8 cellular contexts compared by ENCODE assay signal in genomic region chr1:40096977-40097782, GRCh38. TPM values are rescaled to one million over a fixed set of nuclear protein-coding genes. Genes with fewer than 3 reads are reported as not detected.
A peak's percentile ranks its signal among the peaks of the same experiment; 100 is the strongest.
DNase-seq lines count a peak whose midpoint lies in the region; ATAC-seq and TF ChIP-seq lines count a peak whose summit lies in the region.

TSS of gene PPT1 (minus strand) at chr1:40097252. CDS start at chr1:40097238, 14 bp downstream.

- no peaks in the 10 kb centered on the region for H3K36me3 ChIP-seq in body of pancreas (replicated peaks in 1 of 2; ENCODE audit: insufficient read depth in 1 of 2, low read depth in 2 of 2)

- peak; percentile 94 for ATAC-seq in HG02759 (IDR thresholded peaks at IDR 0.05; ENCODE audit: unreplicated experiment)
- ATAC-seq in body of pancreas: peak; percentile 94
- no peak for ATAC-seq in HG03097 (IDR thresholded peaks at IDR 0.05; ENCODE audit: low FRiP score, unreplicated experiment)

- peak in 4 of 7 experiments; percentile 4 to 34 (median 12) for TF ChIP-seq CTCF in body of pancreas (IDR thresholded peaks at IDR 0.05)

- TF ChIP-seq POLR2A in GM10847 (IDR thresholded peaks at IDR 0.05; ENCODE audit: extremely low read depth, insufficient read length): peak; percentile 69
- TF ChIP-seq POLR2A in body of pancreas (IDR thresholded peaks at IDR 0.05): peak in 2 of 3 donors; percentile 55 to 66

- H3K27ac ChIP-seq in body of pancreas: peak within 1 kb of the TSS in 3 of 4 donors; percentile 48 to 51 (median 51)

- H3K27me3 ChIP-seq in body of pancreas: no peaks in the 10 kb centered on the region

- H3K4me3 ChIP-seq in body of pancreas: peak within 1 kb of the TSS; percentile 27 to 40
- H3K4me3 ChIP-seq in iPS-11a (ENCODE audit: low read depth, low read length): peak within 1 kb of the TSS; percentile 85
- H3K4me3 ChIP-seq in skeletal muscle cell (ENCODE audit: low read depth, low read length): peak within 1 kb of the TSS; percentile 72

- DNase-seq in NCI-H1930 (lab: John Stamatoyannopoulos, UW): peak; percentile 55 to 79
- DNase-seq in UCSD-AML1 (lab: John Stamatoyannopoulos, UW; ENCODE audit: unreplicated experiment): peak; percentile 76
- peak; percentile 67 to 84 (median 70) for DNase-seq in body of pancreas
- no peak for DNase-seq in skeletal muscle cell (ENCODE audit: low read depth)

- intact Hi-C loops in body of pancreas (cut with DNase I): no loop called here

- 1% methylated on average over 32 to 50 of the region's 51 CpGs for WGBS in body of pancreas, 2 donors

- peaks cover 15% of the 10 kb centered on the region for H3K4me1 ChIP-seq in body of pancreas

- no peaks in the 10 kb centered on the region for H3K9me3 ChIP-seq in body of pancreas

RNA-seq across cellular contexts. Expression of gene PPT1, which starts in this region (rescaled TPM):
- total RNA-seq in body of pancreas: 10 to 100 TPM; 26.4 to 28.5 TPM

Comparison
In these comparisons a context has a peak if more than half of its experiments do, and no peak if none do; other contexts are left out.
1. H3K4me3 ChIP-seq: peak in every context shown above with its lines; median percentile 85 in iPS-11a; 72 in skeletal muscle cell; 34 in body of pancreas.